ENCODE assay signal across 27 cellular contexts in genomic region chr16:49658066-49658465, GRCh38.
"Had no signal": no experiment of that assay in that cellular context is flagged by ENCODE, and none has a peak within 500 bp of the region (broad histone marks: within the 10 kb centered on the region; RNA-seq: fewer than 3 reads in every experiment).

No MANE protein-coding gene starts in this region.

- H3K27ac Mint-ChIP-seq: activated CD4-positive, alpha-beta T cell treated with anti-CD3 and anti-CD28 coated beads for 36 hours; activated CD4-positive, alpha-beta T cell treated with anti-CD3 and anti-CD28 coated beads, Interleukin-2, amount 10 ng/mL, durations not matched to agents 7 days and 5 days; activated CD8-positive, alpha-beta T cell treated with anti-CD3 and anti-CD28 coated beads, Interleukin-2, amount 10 ng/mL, durations not matched to agents 7 days and 5 days; activated naive CD4-positive, alpha-beta T cell treated with anti-CD3 and anti-CD28 coated beads, Interleukin-2, amount 50 U/mL, for 24 hours; activated naive CD8-positive, alpha-beta T cell treated with anti-CD3 and anti-CD28 coated beads, Interleukin-2, amount 10 ng/mL, durations not matched to agents 7 days and 5 days; activated T-cell treated with anti-CD3 and anti-CD28 coated beads, Interleukin-2, amount 50 U/mL, for 24 hours; activated T-helper 2 cell treated with anti-CD3 and anti-CD28 coated beads, Interferon-gamma antibody, Interleukin-2, Interleukin-4, amounts not matched to agents 10 μg/mL and 5 μg/mL and 100 μg/mL, durations not matched to agents 14 hours and 24 hours and 36 hours had no signal

- H3K36me3 ChIP-seq: ascending aorta, cardiac muscle cell, WERI-Rb-1 had no signal

- H3K27me3 Mint-ChIP-seq: activated CD4-positive, alpha-beta T cell treated with anti-CD3 and anti-CD28 coated beads, Interleukin-2, amount 10 ng/mL, durations not matched to agents 7 days and 5 days; activated naive CD4-positive, alpha-beta T cell treated with anti-CD3 and anti-CD28 coated beads, Interleukin-2, amount 50 U/mL, for 24 hours had no signal

- H3K36me3 Mint-ChIP-seq: activated naive CD4-positive, alpha-beta T cell treated with anti-CD3 and anti-CD28 coated beads, Interleukin-2, amount 50 U/mL, for 24 hours; activated naive CD8-positive, alpha-beta T cell treated with anti-CD3 and anti-CD28 coated beads, Interleukin-2, amount 10 ng/mL, durations not matched to agents 7 days and 5 days had no signal

- H3K9me3 Mint-ChIP-seq: activated CD4-positive, alpha-beta T cell treated with anti-CD3 and anti-CD28 coated beads, Interleukin-2, amount 10 ng/mL, durations not matched to agents 7 days and 5 days; activated naive CD4-positive, alpha-beta T cell treated with anti-CD3 and anti-CD28 coated beads, Interleukin-2, amount 50 U/mL, for 24 hours; activated naive CD8-positive, alpha-beta T cell treated with anti-CD3 and anti-CD28 coated beads, Interleukin-2, amount 10 ng/mL, durations not matched to agents 7 days and 5 days; activated T-cell treated with anti-CD3 and anti-CD28 coated beads, Interleukin-2, amount 50 U/mL, for 24 hours; activated T-helper 2 cell treated with anti-CD3 and anti-CD28 coated beads, Interferon-gamma antibody, Interleukin-2, Interleukin-4, amounts not matched to agents 10 μg/mL and 5 μg/mL and 100 μg/mL, durations not matched to agents 14 hours and 24 hours and 36 hours had no signal

- H3K4me1 Mint-ChIP-seq: activated CD4-positive, alpha-beta T cell treated with anti-CD3 and anti-CD28 coated beads for 36 hours; activated CD4-positive, alpha-beta T cell treated with anti-CD3 and anti-CD28 coated beads, Interleukin-2, amount 10 ng/mL, durations not matched to agents 7 days and 5 days; activated naive CD4-positive, alpha-beta T cell treated with anti-CD3 and anti-CD28 coated beads, Interleukin-2, amount 50 U/mL, for 24 hours had no signal

- DNase-seq: activated CD4-positive, alpha-beta T cell treated with anti-CD3 and anti-CD28 coated beads for 36 hours; activated CD4-positive, alpha-beta T cell treated with anti-CD3 and anti-CD28 coated beads, Interleukin-2, amount 10 ng/mL, durations not matched to agents 7 days and 5 days; activated CD4-positive, alpha-beta T cell treated with anti-CD3 and anti-CD28 coated beads, Interleukin-2, amount 50 U/mL, for 48 hours; activated CD8-positive, alpha-beta T cell treated with anti-CD3 and anti-CD28 coated beads, Interleukin-2, amount 10 ng/mL, durations not matched to agents 7 days and 5 days; activated gamma-delta T cell; activated naive CD4-positive, alpha-beta T cell treated with Interleukin-2 at 50 U/mL for 16 hours; activated naive CD8-positive, alpha-beta T cell treated with anti-CD3 and anti-CD28 coated beads, Interleukin-2, amount 10 ng/mL, durations not matched to agents 7 days and 5 days; activated T-cell treated with anti-CD3 and anti-CD28 coated beads, Interleukin-2, amount 50 U/mL, for 24 hours; amygdala; NCI-H1105 treated with DMSO at 0.1 percent for 48 hours; NCI-H1436; NCI-H1694; NCI-H1930; NCI-H2081 treated with DMSO at 0.1 percent for 48 hours; NCI-H226; NCI-H446 treated with DMSO at 0.1 percent for 48 hours; NCI-H524 treated with DMSO at 0.1 percent for 48 hours; SIG-M5; T-helper 1 cell had no signal

- H3K27me3 ChIP-seq: ascending aorta, cardiac muscle cell had no signal

- H3K9me3 ChIP-seq: ascending aorta had no signal

- H3K4me3 ChIP-seq: ascending aorta, cardiac muscle cell, K562 had no signal

- H3K4me3 Mint-ChIP-seq: activated CD4-positive, alpha-beta T cell treated with anti-CD3 and anti-CD28 coated beads for 36 hours; activated CD4-positive, alpha-beta T cell treated with anti-CD3 and anti-CD28 coated beads, Interleukin-2, amount 10 ng/mL, durations not matched to agents 7 days and 5 days; activated CD8-positive, alpha-beta T cell treated with anti-CD3 and anti-CD28 coated beads, Interleukin-2, amount 10 ng/mL, durations not matched to agents 7 days and 5 days; activated naive CD4-positive, alpha-beta T cell treated with anti-CD3 and anti-CD28 coated beads, Interleukin-2, amount 50 U/mL, for 24 hours; activated naive CD8-positive, alpha-beta T cell treated with anti-CD3 and anti-CD28 coated beads, Interleukin-2, amount 10 ng/mL, durations not matched to agents 7 days and 5 days; activated T-cell treated with anti-CD3 and anti-CD28 coated beads, Interleukin-2, amount 50 U/mL, for 24 hours had no signal

- H3K27ac ChIP-seq: ascending aorta, cardiac muscle cell, WERI-Rb-1 had no signal

- ATAC-seq: activated CD4-positive, alpha-beta T cell treated with anti-CD3 and anti-CD28 coated beads for 36 hours; activated CD8-positive, alpha-beta T cell treated with anti-CD3 and anti-CD28 coated beads, Interleukin-2, amount 10 ng/mL, durations not matched to agents 7 days and 5 days; K562; Panc1; SK-N-SH treated with all-trans-retinoic acid at 6 μM for 48 hours had no signal
